ENCODE assay signal across 1 cellular context in genomic region chr17:81821603-81822311, GRCh38.
TF ChIP-seq lines count a peak whose summit lies in the region.

No MANE protein-coding gene starts in this region.

TF ChIP-seq in K562, 482 proteins besides CTCF, POLR2A, EP300 and RAD21 (continued from another document and continues in another):
- TF ChIP-seq CHD7 (IDR thresholded peaks at IDR 0.05; ENCODE audit: low read depth, low read length) (no peak), ZNF133 (CRISPR knock-in tag; IDR thresholded peaks at IDR 0.05) (0 out of 2 replicates have a peak, but pooled peaks have one; percentile 32), ZNF518B (CRISPR knock-in tag; IDR thresholded peaks at IDR 0.05) (no peak), HDAC8 (tag; IDR thresholded peaks at IDR 0.05) (peak; percentile 90), MCM2 (IDR thresholded peaks at IDR 0.05; ENCODE audit: low read depth) (no peak), NFATC3 (IDR thresholded peaks at IDR 0.05) (no peak), ZBTB33 (CRISPR knock-in tag; IDR thresholded peaks at IDR 0.05) (peak; percentile 82), SMARCA4 (IDR thresholded peaks at IDR 0.05) (peak; percentile 44; the same call in 1 of the 2 replicates), HDGF (IDR thresholded peaks at IDR 0.05) (no peak), ZFPM2 (CRISPR knock-in tag; IDR thresholded peaks at IDR 0.05) (no peak), GMEB1 (CRISPR knock-in tag; IDR thresholded peaks at IDR 0.05) (no peak), HCFC1 (IDR thresholded peaks at IDR 0.05; ENCODE audit: low read depth, low read length) (peak; percentile 38; the same call in 1 of the 2 replicates), IRF2 (CRISPR knock-in tag; IDR thresholded peaks at IDR 0.05) (no peak), TARDBP (IDR thresholded peaks at IDR 0.05) (no peak), PCBP1 (IDR thresholded peaks at IDR 0.05; ENCODE audit: low read depth, low read length, poor library complexity, severe bottlenecking) (no peak), DLX4 (CRISPR knock-in tag; IDR thresholded peaks at IDR 0.05) (no peak), MCM3 (IDR thresholded peaks at IDR 0.05) (no peak), NCOA2 (IDR thresholded peaks at IDR 0.05; ENCODE audit: partially characterized antibody in 2 of 2) (no peak), SNIP1 (IDR thresholded peaks at IDR 0.05; ENCODE audit: low read depth) (no peak), ETV5 (CRISPR knock-in tag; IDR thresholded peaks at IDR 0.05; ENCODE audit: low read depth) (peak; percentile 70), ZNF551 (CRISPR knock-in tag; IDR thresholded peaks at IDR 0.05) (no peak), HNRNPLL (IDR thresholded peaks at IDR 0.05; ENCODE audit: low read depth, low read length, poor library complexity, severe bottlenecking) (no peak), ZBTB1 (CRISPR knock-in tag; IDR thresholded peaks at IDR 0.05; ENCODE audit: borderline replicate concordance, low read depth) (peak; percentile 42; the same call in 1 of the 2 replicates), MLX (CRISPR knock-in tag; conservative IDR thresholded peaks at IDR 0.05) (no peak; a peak in 1 of 4 replicates)
- TF ChIP-seq, protein P1, sequence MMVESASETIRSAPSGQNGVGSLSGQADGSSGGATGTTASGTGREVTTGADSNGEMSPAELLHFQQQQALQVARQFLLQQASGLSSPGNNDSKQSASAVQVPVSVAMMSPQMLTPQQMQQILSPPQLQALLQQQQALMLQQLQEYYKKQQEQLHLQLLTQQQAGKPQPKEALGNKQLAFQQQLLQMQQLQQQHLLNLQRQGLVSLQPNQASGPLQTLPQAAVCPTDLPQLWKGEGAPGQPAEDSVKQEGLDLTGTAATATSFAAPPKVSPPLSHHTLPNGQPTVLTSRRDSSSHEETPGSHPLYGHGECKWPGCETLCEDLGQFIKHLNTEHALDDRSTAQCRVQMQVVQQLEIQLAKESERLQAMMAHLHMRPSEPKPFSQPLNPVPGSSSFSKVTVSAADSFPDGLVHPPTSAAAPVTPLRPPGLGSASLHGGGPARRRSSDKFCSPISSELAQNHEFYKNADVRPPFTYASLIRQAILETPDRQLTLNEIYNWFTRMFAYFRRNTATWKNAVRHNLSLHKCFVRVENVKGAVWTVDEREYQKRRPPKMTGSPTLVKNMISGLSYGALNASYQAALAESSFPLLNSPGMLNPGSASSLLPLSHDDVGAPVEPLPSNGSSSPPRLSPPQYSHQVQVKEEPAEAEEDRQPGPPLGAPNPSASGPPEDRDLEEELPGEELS (CRISPR knock-in tag; IDR thresholded peaks at IDR 0.05; ENCODE audit: borderline replicate concordance) = no peak
- TF ChIP-seq, protein P2, sequence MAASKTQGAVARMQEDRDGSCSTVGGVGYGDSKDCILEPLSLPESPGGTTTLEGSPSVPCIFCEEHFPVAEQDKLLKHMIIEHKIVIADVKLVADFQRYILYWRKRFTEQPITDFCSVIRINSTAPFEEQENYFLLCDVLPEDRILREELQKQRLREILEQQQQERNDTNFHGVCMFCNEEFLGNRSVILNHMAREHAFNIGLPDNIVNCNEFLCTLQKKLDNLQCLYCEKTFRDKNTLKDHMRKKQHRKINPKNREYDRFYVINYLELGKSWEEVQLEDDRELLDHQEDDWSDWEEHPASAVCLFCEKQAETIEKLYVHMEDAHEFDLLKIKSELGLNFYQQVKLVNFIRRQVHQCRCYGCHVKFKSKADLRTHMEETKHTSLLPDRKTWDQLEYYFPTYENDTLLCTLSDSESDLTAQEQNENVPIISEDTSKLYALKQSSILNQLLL (CRISPR knock-in tag; IDR thresholded peaks at IDR 0.05; ENCODE audit: borderline replicate concordance) = no peak
- TF ChIP-seq, protein P3, sequence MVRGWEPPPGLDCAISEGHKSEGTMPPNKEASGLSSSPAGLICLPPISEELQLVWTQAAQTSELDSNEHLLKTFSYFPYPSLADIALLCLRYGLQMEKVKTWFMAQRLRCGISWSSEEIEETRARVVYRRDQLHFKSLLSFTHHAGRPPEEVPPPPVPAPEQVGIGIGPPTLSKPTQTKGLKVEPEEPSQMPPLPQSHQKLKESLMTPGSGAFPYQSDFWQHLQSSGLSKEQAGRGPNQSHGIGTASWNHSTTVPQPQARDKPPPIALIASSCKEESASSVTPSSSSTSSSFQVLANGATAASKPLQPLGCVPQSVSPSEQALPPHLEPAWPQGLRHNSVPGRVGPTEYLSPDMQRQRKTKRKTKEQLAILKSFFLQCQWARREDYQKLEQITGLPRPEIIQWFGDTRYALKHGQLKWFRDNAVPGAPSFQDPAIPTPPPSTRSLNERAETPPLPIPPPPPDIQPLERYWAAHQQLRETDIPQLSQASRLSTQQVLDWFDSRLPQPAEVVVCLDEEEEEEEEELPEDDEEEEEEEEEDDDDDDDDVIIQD (CRISPR knock-in tag; IDR thresholded peaks at IDR 0.05) = no peak
- TF ChIP-seq, protein P4, sequence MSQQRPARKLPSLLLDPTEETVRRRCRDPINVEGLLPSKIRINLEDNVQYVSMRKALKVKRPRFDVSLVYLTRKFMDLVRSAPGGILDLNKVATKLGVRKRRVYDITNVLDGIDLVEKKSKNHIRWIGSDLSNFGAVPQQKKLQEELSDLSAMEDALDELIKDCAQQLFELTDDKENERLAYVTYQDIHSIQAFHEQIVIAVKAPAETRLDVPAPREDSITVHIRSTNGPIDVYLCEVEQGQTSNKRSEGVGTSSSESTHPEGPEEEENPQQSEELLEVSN (IDR thresholded peaks at IDR 0.05; ENCODE audit: borderline replicate concordance in 1 of 2, extremely low read depth in 1 of 2, insufficient read depth in 1 of 2, insufficient read length in 1 of 2, low read depth in 1 of 2, low read length in 1 of 2, poor library complexity in 1 of 2, severe bottlenecking in 1 of 2) = peak; percentile 75 to 77
